In the genomic region with DNA sequence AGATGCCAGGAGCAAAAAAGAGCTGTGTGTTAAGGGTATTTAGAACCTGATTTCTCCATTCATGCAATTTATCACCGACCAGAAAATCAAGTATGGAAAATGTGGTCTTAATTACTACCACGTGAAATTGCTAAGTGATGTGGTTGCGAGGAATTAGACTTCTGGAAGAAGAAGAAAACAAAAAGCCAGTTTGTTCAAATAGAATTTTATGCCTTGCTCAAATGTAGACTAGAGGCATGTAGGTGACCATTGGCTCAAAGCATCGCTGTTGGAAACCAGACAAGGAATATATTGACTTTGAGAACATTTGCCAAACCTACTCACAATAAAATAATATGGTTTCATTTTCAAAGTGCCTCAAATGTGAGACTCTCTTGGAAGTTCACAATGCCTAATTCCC, we compare ENCODE assay signal across 18 cellular contexts.
"Had no signal": no experiment of that assay in that cellular context is flagged by ENCODE, and none has a peak within 500 bp of the region (broad histone marks: within the 10 kb centered on the region; RNA-seq: fewer than 3 reads in every experiment).

No MANE protein-coding gene starts in this region.

- H3K27ac Mint-ChIP-seq: activated naive CD8-positive, alpha-beta T cell treated with anti-CD3 and anti-CD28 coated beads, Interleukin-2, amount 50 U/mL, for 24 hours; natural killer cell; progenitor cell of endocrine pancreas had no signal

- H3K4me3 Mint-ChIP-seq: activated naive CD8-positive, alpha-beta T cell treated with anti-CD3 and anti-CD28 coated beads, Interleukin-2, amount 50 U/mL, for 24 hours; brain; natural killer cell had no signal

- ATAC-seq: activated naive CD8-positive, alpha-beta T cell treated with anti-CD3 and anti-CD28 coated beads, Interleukin-2, amount 50 U/mL, for 24 hours; mucosa of descending colon; natural killer cell had no signal

- H3K9me3 ChIP-seq: mucosa of descending colon, right lobe of liver, SK-N-SH had no signal

- H3K36me3 Mint-ChIP-seq: brain, natural killer cell had no signal

- H3K9me3 Mint-ChIP-seq: activated naive CD8-positive, alpha-beta T cell treated with anti-CD3 and anti-CD28 coated beads, Interleukin-2, amount 50 U/mL, for 24 hours; natural killer cell had no signal

- H3K4me3 ChIP-seq: lung, mucosa of descending colon, right lobe of liver had no signal

- DNase-seq: activated CD4-positive, alpha-beta T cell treated with anti-CD3 and anti-CD28 coated beads for 4 hours; activated naive CD4-positive, alpha-beta T cell treated with Interleukin-2 at 50 U/mL for 16 hours; activated naive CD8-positive, alpha-beta T cell treated with anti-CD3 and anti-CD28 coated beads, Interleukin-2, amount 50 U/mL, for 24 hours; cerebellar nuclear complex; dermis blood vessel endothelial cell; hypothalamus; mucosa of descending colon; natural killer cell; nucleus accumbens; right lobe of liver; SK-N-SH; stimulated activated CD4-positive, alpha-beta T cell treated with anti-CD3 and anti-CD28 coated beads, Interleukin-12 subunit alpha, Interleukin-12 subunit beta, amount 100 ng/mL, for 4 hours; stimulated activated naive CD4-positive, alpha-beta T cell treated with Interleukin-2 at 50 U/mL for 16 hours; T-helper 1 cell; WERI-Rb-1 had no signal

- H3K27ac ChIP-seq: right lobe of liver, WERI-Rb-1 had no signal

- H3K27me3 Mint-ChIP-seq: activated naive CD8-positive, alpha-beta T cell treated with anti-CD3 and anti-CD28 coated beads, Interleukin-2, amount 50 U/mL, for 24 hours had no signal

- H3K36me3 ChIP-seq: right lobe of liver, WERI-Rb-1 had no signal

- H3K4me1 ChIP-seq: right lobe of liver had no signal

- H3K4me1 Mint-ChIP-seq: activated naive CD8-positive, alpha-beta T cell treated with anti-CD3 and anti-CD28 coated beads, Interleukin-2, amount 50 U/mL, for 24 hours; natural killer cell had no signal

- H3K27me3 ChIP-seq: right lobe of liver had no signal
